8 cellular contexts compared by ENCODE assay signal in genomic region chr13:97369269-97369893, GRCh38.
DNase-seq lines count a peak whose midpoint lies in the region; ATAC-seq and TF ChIP-seq lines count a peak whose summit lies in the region.

No MANE protein-coding gene starts in this region.

- no peaks in the 10 kb centered on the region for H3K9me3 ChIP-seq in CD4-positive, alpha-beta T cell (ENCODE audit: control insufficient read depth, low read length)

- H3K27me3 ChIP-seq in CD4-positive, alpha-beta T cell (ENCODE audit: control insufficient read depth, insufficient read depth, low read length), result no peaks in the 10 kb centered on the region

- peak overlapping the region; percentile 92 for H3K4me3 Mint-ChIP-seq in CD4-positive, alpha-beta T cell

- intact Hi-C loops in CD4-positive, alpha-beta T cell (cut with DNase I, micrococcal nuclease), result no loop called here

- CTCF ChIA-PET in CD4-positive, alpha-beta T cell (lab: Charles Lee), result interaction anchor here (1.7 to 3.4 kb wide), 2 partner anchors 10 to 260 kb away, joined by 4 to 21 read pairs; no protein-coding TSS in a partner anchor

- DNase-seq in CD4-positive, alpha-beta T cell, result no peak
- DNase-seq in astrocyte of the hippocampus (ENCODE audit: low read depth, low spot score) (peak; percentile 28), myocyte (ENCODE audit: low read depth) (peak; percentile 37), NCI-H146 treated with DMSO at 0.1 percent for 48 hours (lab: John Stamatoyannopoulos, UW; ENCODE audit: unreplicated experiment) (no peak), KG1 (lab: John Stamatoyannopoulos, UW) (no peak)
- DNase-seq in stimulated activated naive CD4-positive, alpha-beta T cell treated with Interleukin-2 at 50 U/mL for 16 hours (lab: John Stamatoyannopoulos, UW), result no peak

- no peaks in the 10 kb centered on the region for H3K9me3 Mint-ChIP-seq in CD4-positive, alpha-beta T cell

- no peaks in the 10 kb centered on the region for H3K27me3 Mint-ChIP-seq in CD4-positive, alpha-beta T cell

- no peak for TF ChIP-seq CTCF in CD4-positive, alpha-beta T cell (IDR thresholded peaks at IDR 0.05)

- peak overlapping the region; percentile 4 for H3K27ac ChIP-seq in CD4-positive, alpha-beta T cell (ENCODE audit: low read depth, low read length)

- POLR2A ChIA-PET in CD4-positive, alpha-beta T cell (lab: Charles Lee), result interaction anchor here (0.7 to 2.4 kb wide), 2 partner anchors 12 to 64 kb away, joined by 3 to 19 read pairs; partner anchors contain the start of gene RAP2A

- peaks cover 61% of the 10 kb centered on the region for H3K36me3 Mint-ChIP-seq in CD4-positive, alpha-beta T cell (ENCODE audit: low read depth)

- peaks cover 28% of the 10 kb centered on the region for H3K4me1 Mint-ChIP-seq in CD4-positive, alpha-beta T cell (ENCODE audit: low read depth)

- H3K27ac Mint-ChIP-seq in CD4-positive, alpha-beta T cell, result peak overlapping the region; percentile 85

- peak; percentile 32 for ATAC-seq in CD4-positive, alpha-beta T cell (ENCODE audit: poor library complexity)
- ATAC-seq in GM19328 (IDR thresholded peaks at IDR 0.05; ENCODE audit: unreplicated experiment), result peak; percentile 61
- peak; percentile 75 for ATAC-seq in HG03342 (IDR thresholded peaks at IDR 0.05; ENCODE audit: unreplicated experiment)

Comparison
In these comparisons a context has a peak if more than half of its experiments do, and no peak if none do; other contexts are left out.
1. DNase-seq: peak in astrocyte of the hippocampus (single experiment) and myocyte (single experiment); none in CD4-positive, alpha-beta T cell (0 of 10), NCI-H146 treated with DMSO at 0.1 percent for 48 hours (single experiment), KG1 (single experiment) and stimulated activated naive CD4-positive, alpha-beta T cell treated with Interleukin-2 at 50 U/mL for 16 hours (single experiment).
2. Peak in every context shown above with its lines, with median percentiles within 50 percentile points of each other: ATAC-seq.